1 cellular context compared by ENCODE assay signal in the genomic region with DNA sequence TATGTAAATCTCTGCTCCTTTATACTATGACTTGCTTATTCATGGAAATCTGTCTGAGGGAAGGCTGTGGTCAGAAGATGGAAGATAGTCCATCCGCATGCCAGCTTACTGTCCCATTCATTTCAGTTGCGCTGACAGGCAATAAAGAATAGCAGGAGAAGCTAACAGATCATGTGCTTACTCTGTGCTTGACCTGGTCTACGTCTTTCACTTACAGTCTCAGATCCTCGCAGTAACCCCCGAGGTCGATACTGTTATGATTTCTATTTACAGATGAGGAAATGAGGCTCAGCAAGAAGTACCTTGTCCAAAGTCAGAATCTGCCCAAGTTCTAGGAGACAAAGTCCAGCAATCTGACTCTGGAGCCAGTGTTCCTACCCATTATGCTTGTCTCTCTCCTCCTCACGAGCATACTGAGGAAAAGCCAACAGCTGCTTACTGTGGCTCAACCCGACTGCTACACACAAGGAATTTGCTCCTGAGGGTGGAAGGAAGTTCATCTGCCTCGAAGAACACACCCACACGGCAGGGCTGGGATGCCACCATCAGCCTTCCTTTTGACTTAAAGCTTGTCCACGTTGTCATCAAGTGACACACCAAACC.
TF ChIP-seq lines count a peak whose summit lies in the region.

No MANE protein-coding gene starts in this region.

TF ChIP-seq in A549, 52 proteins besides CTCF, POLR2A, EP300 and RAD21 (continued from another document):
- TF ChIP-seq, protein P1, sequence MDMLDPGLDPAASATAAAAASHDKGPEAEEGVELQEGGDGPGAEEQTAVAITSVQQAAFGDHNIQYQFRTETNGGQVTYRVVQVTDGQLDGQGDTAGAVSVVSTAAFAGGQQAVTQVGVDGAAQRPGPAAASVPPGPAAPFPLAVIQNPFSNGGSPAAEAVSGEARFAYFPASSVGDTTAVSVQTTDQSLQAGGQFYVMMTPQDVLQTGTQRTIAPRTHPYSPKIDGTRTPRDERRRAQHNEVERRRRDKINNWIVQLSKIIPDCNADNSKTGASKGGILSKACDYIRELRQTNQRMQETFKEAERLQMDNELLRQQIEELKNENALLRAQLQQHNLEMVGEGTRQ (IDR thresholded peaks at IDR 0.05), result no peak
- no peak for TF ChIP-seq PHF8 (IDR thresholded peaks at IDR 0.05; ENCODE audit: borderline replicate concordance, low read depth)
- TF ChIP-seq ZNF302 (CRISPR knock-in tag; IDR thresholded peaks at IDR 0.05), result no peak
- no peak for TF ChIP-seq CHD2 (IDR thresholded peaks at IDR 0.05; ENCODE audit: low read length, partially characterized antibody)
- TF ChIP-seq ESRRA (IDR thresholded peaks at IDR 0.05; ENCODE audit: borderline replicate concordance, low read length), result no peak
